Comparison of ENCODE assay signal across 26 cellular contexts in the genomic region with DNA sequence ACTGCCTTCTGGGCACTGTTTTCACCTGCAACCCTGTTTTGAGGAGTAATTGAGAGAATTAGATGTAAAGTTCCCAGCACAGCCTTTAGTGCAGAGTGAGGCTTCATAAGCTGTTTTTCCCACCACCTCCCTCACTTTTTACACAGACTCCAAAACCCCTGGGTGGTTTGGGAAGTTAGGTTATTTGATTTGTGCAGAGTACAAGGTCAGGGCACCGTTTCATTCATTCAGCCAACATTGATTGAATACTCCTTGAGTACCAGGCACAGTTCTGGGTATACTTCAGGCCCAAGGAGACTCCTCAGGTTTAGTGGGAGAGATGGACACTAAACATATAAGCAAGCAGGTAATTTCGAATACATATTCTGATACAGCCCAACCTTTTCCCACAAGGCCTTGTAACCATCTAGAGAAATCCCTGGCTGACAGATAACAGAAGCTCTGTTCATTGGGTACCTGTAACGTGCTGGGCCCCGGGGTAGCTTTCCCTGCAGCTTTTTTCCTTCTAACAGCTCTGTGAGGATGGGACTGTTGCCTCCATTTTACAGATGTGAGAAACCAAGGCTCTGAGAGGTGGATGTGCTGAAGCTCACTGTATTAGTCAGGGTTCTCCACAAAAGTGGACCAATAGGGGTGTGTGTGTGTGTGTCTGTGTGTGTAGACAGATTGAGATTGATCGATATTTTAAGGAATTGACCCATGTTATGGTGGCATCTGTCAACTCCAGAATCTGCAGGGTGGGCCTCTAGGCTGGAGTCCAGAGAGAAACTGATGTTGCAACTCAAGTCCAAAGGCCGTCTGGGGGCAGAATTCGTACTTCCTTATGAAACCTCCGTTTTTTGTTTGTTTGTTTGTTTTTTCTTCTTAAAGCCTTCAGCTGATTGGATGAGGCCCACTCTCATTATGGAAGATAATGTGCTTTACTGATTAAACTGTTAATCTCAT.
"Had no signal": no experiment of that assay in that cellular context is flagged by ENCODE, and none has a peak within 500 bp of the region (broad histone marks: within the 10 kb centered on the region; RNA-seq: fewer than 3 reads in every experiment).

No MANE protein-coding gene starts in this region.

- H3K27ac ChIP-seq: thoracic aorta, upper lobe of left lung, VCaP had no signal

- DNase-seq: activated CD4-positive, CD25-positive, alpha-beta regulatory T cell treated with anti-CD3 and anti-CD28 coated beads, Interleukin-2, amount 50 U/mL, for 72 hours; activated CD8-positive, alpha-beta memory T cell treated with anti-CD3 and anti-CD28 coated beads for 24 hours; activated CD8-positive, alpha-beta memory T cell treated with anti-CD3 and anti-CD28 coated beads, Interleukin-2, amount 50 U/mL, for 4 hours; activated naive CD4-positive, alpha-beta T cell treated with Interleukin-2 at 50 U/mL for 16 hours; activated naive CD8-positive, alpha-beta T cell treated with anti-CD3 and anti-CD28 coated beads for 36 hours; activated T-cell treated with anti-CD3 and anti-CD28 coated beads, Interleukin-2, amount 50 U/mL, for 48 hours; central memory CD4-positive, alpha-beta T cell; effector memory CD8-positive, alpha-beta T cell; foreskin melanocyte; immature natural killer cell; kidney glomerular epithelial cell; left ventricle myocardium superior; mesenchymal stem cell; naive B cell; occipital lobe; stimulated activated CD4-positive, alpha-beta T cell treated with anti-CD3 and anti-CD28 coated beads, Interleukin-2, amount 100 ng/mL, for 48 hours; stimulated activated naive CD4-positive, alpha-beta T cell treated with Interleukin-2 at 50 U/mL for 16 hours; upper lobe of left lung had no signal

- H3K9me3 Mint-ChIP-seq: activated naive CD8-positive, alpha-beta T cell treated with anti-CD3 and anti-CD28 coated beads for 36 hours; effector memory CD8-positive, alpha-beta T cell; immature natural killer cell; naive B cell; neural crest cell had no signal

- H3K27me3 ChIP-seq: upper lobe of left lung had no signal

- H3K4me3 Mint-ChIP-seq: activated naive CD8-positive, alpha-beta T cell treated with anti-CD3 and anti-CD28 coated beads for 36 hours; effector memory CD8-positive, alpha-beta T cell; immature natural killer cell; naive B cell; neural crest cell had no signal

- H3K36me3 ChIP-seq: thoracic aorta, upper lobe of left lung had no signal

- FAIRE-seq: astrocyte, endothelial cell of umbilical vein had no signal

- H3K27me3 Mint-ChIP-seq: activated naive CD8-positive, alpha-beta T cell treated with anti-CD3 and anti-CD28 coated beads for 36 hours; effector memory CD8-positive, alpha-beta T cell; naive B cell had no signal

- H3K4me3 ChIP-seq: smooth muscle cell, thoracic aorta, upper lobe of left lung had no signal

- H3K4me1 ChIP-seq: upper lobe of left lung had no signal

- H3K9me3 ChIP-seq: thoracic aorta, upper lobe of left lung had no signal

- H3K4me2 ChIP-seq: smooth muscle cell had no signal

- ATAC-seq: effector memory CD8-positive, alpha-beta T cell; esophagus mucosa; left ventricle myocardium superior; sciatic nerve had no signal

- H3K27ac Mint-ChIP-seq: activated naive CD8-positive, alpha-beta T cell treated with anti-CD3 and anti-CD28 coated beads for 36 hours; effector memory CD8-positive, alpha-beta T cell; immature natural killer cell had no signal
